In genomic region chr10:103397191-103397825, GRCh38 we compare ENCODE assay signal across 8 cellular contexts. TPM values are rescaled to one million over a fixed set of nuclear protein-coding genes. Genes with fewer than 3 reads are reported as not detected.
A peak's percentile ranks its signal among the peaks of the same experiment; 100 is the strongest.
DNase-seq lines count a peak whose midpoint lies in the region; FAIRE-seq and TF ChIP-seq lines count a peak whose summit lies in the region.

No MANE protein-coding gene starts in this region.

- H3K36me3 ChIP-seq in BLaER1 (peaks cover 59% of the 10 kb centered on the region), KOPT-K1 (ENCODE audit: insufficient read depth, low read length) (peaks cover 62% of the 10 kb centered on the region), bronchial epithelial cell (ENCODE audit: control insufficient read depth, insufficient read depth, low read length) (peaks cover 18% of the 10 kb centered on the region)

- H3K4me2 ChIP-seq in BLaER1: peak overlapping the region; percentile 79

- H3K4me3 ChIP-seq in BLaER1: peak overlapping the region; percentile 77
- peak overlapping the region; percentile 77 for H3K4me3 ChIP-seq in bronchial epithelial cell (ENCODE audit: low read depth, low read length)

- intact Hi-C loops in posterior vena cava (cut with DNase I): no loop called here

- H3K27me3 ChIP-seq in BLaER1 (no peaks in the 10 kb centered on the region), bronchial epithelial cell (ENCODE audit: control insufficient read depth, insufficient read depth, low read length) (no peaks in the 10 kb centered on the region)

- peaks cover 47% of the 10 kb centered on the region for H3K4me1 ChIP-seq in BLaER1

- no peak for TF ChIP-seq CTCF in bronchial epithelial cell (IDR thresholded peaks at IDR 0.05; ENCODE audit: insufficient read depth, low read length, severe bottlenecking)

- no peak for FAIRE-seq in bronchial epithelial cell (lab: Jason Lieb, UNC)

- H4K20me1 ChIP-seq in BLaER1: peaks cover 38% of the 10 kb centered on the region; the same call in 1 of the 2 replicates

- H3K9me3 ChIP-seq in BLaER1 (no peaks in the 10 kb centered on the region), KOPT-K1 (ENCODE audit: insufficient read depth, low read length, poor library complexity, severe bottlenecking) (no peaks in the 10 kb centered on the region)

- H3K27ac ChIP-seq in BLaER1: peak overlapping the region; percentile 86
- peak overlapping the region; percentile 71 for H3K27ac ChIP-seq in KOPT-K1 (ENCODE audit: low read depth, low read length, poor library complexity, severe bottlenecking)

- peak overlapping the region; percentile 82 for H3K9ac ChIP-seq in BLaER1

- peak; percentile 10 for DNase-seq in bronchial epithelial cell (ENCODE audit: low read depth)
- DNase-seq in myocyte (ENCODE audit: low read depth): peak; percentile 3
- no peak for DNase-seq in NCI-H2081 (lab: John Stamatoyannopoulos, UW)
- no peak for DNase-seq in cortex of kidney (lab: John Stamatoyannopoulos, UW)
- DNase-seq in effector CD4-positive, alpha-beta T cell: no peak
- DNase-seq in posterior vena cava (ENCODE audit: low spot score): no peak

RNA-seq across cellular contexts. Expression of gene PDCD11, which starts 0.9 kb away (rescaled TPM):
- total RNA-seq in bronchial epithelial cell (38.7 and 44.5 TPM in 2 replicates), myocyte (30.6 and 32.3 TPM in 2 replicates), posterior vena cava (10 to 100 TPM; 18.2 to 22.1 TPM)
- polyA plus RNA-seq in myocyte (2012): 19.8 TPM

RNA-seq across cellular contexts. Expression of gene ATP5MK, which starts 1.0 kb away (rescaled TPM):
- total RNA-seq in bronchial epithelial cell (131 and 153 TPM in 2 replicates), myocyte (304 and 376 TPM in 2 replicates), posterior vena cava (100 to 1,000 TPM; 350 to 362 TPM)
- polyA plus RNA-seq in myocyte (2012): 480 TPM

RNA-seq across cellular contexts. Expression of gene TAF5, which starts 29.5 kb away (rescaled TPM):
- total RNA-seq in bronchial epithelial cell (3.3 and 3.7 TPM in 2 replicates), myocyte (2.7 and 3.5 TPM in 2 replicates), posterior vena cava (1 to 10 TPM; 2.1 to 2.4 TPM)
- polyA plus RNA-seq in myocyte (2012): 1.5 TPM

RNA-seq across cellular contexts. Expression of gene PCGF6, which starts 46.4 kb away (rescaled TPM):
- total RNA-seq in bronchial epithelial cell (11.1 and 12.9 TPM in 2 replicates), myocyte (10.1 and 11.6 TPM in 2 replicates), posterior vena cava (10 to 100 TPM; 10.6 to 11.6 TPM)
- polyA plus RNA-seq in myocyte (2012): 4.9 TPM

RNA-seq across cellular contexts. Expression of gene CALHM2, which starts 54.9 kb away (rescaled TPM):
- total RNA-seq in bronchial epithelial cell (0.53 and 0.64 TPM in 2 replicates), myocyte (19.8 and 24.8 TPM in 2 replicates), posterior vena cava (10 to 100 TPM; 49.8 to 59.4 TPM)
- 38.1 TPM for polyA plus RNA-seq in myocyte (2012)

Comparison
In these comparisons a context has a peak if more than half of its experiments do, and no peak if none do; other contexts are left out.
1. DNase-seq: peak in bronchial epithelial cell (single experiment) and myocyte (single experiment); none in NCI-H2081 (0 of 2), cortex of kidney (single experiment), effector CD4-positive, alpha-beta T cell (single experiment) and posterior vena cava (single experiment).